ENCODE assay signal across 16 cellular contexts in the genomic region with DNA sequence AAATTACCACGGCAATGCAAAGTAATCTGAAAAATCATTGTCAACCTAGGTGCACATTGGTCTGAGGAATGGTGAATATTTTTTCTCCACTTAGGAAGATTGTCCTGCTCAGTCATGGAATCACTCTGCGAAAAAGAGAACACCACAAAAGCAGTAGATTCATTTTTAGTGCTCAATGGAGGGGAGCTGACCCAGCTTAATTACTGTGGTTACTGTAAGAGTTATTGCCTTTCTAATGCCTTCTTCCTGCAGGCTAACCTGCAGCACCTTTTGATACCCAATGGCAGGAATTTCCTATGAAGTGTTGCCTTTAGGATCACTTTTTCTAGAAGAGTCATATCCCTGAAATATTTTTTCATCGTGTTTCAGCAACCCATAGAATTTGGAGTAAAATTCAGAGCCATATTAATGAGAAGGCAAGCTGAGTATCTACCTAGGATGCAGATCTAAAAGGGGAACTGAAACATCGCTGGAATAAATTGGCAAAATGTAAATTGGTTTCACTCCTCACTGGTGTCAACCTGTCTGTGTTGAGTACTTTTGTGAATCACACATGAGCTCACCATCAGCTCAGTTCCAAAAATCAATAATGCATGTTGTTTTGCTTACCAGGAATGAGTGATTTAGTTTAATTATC.
DNase-seq lines count a peak whose midpoint lies in the region; ATAC-seq and TF ChIP-seq lines count a peak whose summit lies in the region.
"Had no signal": no experiment of that assay in that cellular context is flagged by ENCODE, and none has a peak within 500 bp of the region (broad histone marks: within the 10 kb centered on the region; RNA-seq: fewer than 3 reads in every experiment).

No MANE protein-coding gene starts in this region.

- no peak overlapping the region for H3K27ac Mint-ChIP-seq in activated B cell treated with CpG ODN at 0.5 μM for 24 hours
- H3K27ac Mint-ChIP-seq: activated CD4-positive, alpha-beta T cell treated with anti-CD3 and anti-CD28 coated beads, Interleukin-2, amount 10 ng/mL, durations not matched to agents 24 days and 14 days had no signal

- DNase-seq in activated B cell treated with CpG ODN at 0.5 μM for 24 hours (no peak), NCI-H1092 treated with DMSO at 0.1 percent for 48 hours (lab: John Stamatoyannopoulos, UW) (no peak), lower lobe of right lung (no peak)
- no peak for DNase-seq in activated naive CD4-positive, alpha-beta T cell (lab: John Stamatoyannopoulos, UW)
- DNase-seq in effector CD8-positive, alpha-beta T cell (lab: John Stamatoyannopoulos, UW) = no peak
- DNase-seq: activated CD4-positive, alpha-beta T cell treated with anti-CD3 and anti-CD28 coated beads, Interleukin-2, amount 10 ng/mL, durations not matched to agents 24 days and 14 days; brain microvascular endothelial cell; GF-D8; GOT3; mesenchymal stem cell; ovary; stimulated activated CD4-positive, alpha-beta T cell treated with anti-CD3 and anti-CD28 coated beads, Interleukin-15, amount 100 ng/mL, for 24 hours had no signal

- H3K27me3 ChIP-seq in lower lobe of right lung (ENCODE audit: low read depth) = no peaks in the 10 kb centered on the region
- H3K27me3 ChIP-seq: BLaER1, brain microvascular endothelial cell, ovary had no signal

- intact Hi-C loops in activated B cell treated with CpG ODN at 0.5 μM for 24 hours (cut with micrococcal nuclease) (loop anchor here (1.0 to 10.0 kb wide), 3 partner anchors 58 to 188 kb away; no protein-coding TSS in a partner anchor), lower lobe of right lung (cut with DNase I) (no loop called here)

- no peak overlapping the region for H3K4me3 Mint-ChIP-seq in activated B cell treated with CpG ODN at 0.5 μM for 24 hours
- H3K4me3 Mint-ChIP-seq: activated CD4-positive, alpha-beta T cell treated with anti-CD3 and anti-CD28 coated beads, Interleukin-2, amount 10 ng/mL, durations not matched to agents 24 days and 14 days had no signal

- H3K27ac ChIP-seq in lower lobe of right lung = no peak overlapping the region
- H3K27ac ChIP-seq: BLaER1, brain microvascular endothelial cell, ovary had no signal

- peaks cover 11% of the 10 kb centered on the region for H3K9me3 Mint-ChIP-seq in activated B cell treated with CpG ODN at 0.5 μM for 24 hours
- H3K9me3 Mint-ChIP-seq: activated CD4-positive, alpha-beta T cell treated with anti-CD3 and anti-CD28 coated beads, Interleukin-2, amount 10 ng/mL, durations not matched to agents 24 days and 14 days had no signal

- H3K36me3 ChIP-seq in lower lobe of right lung = no peaks in the 10 kb centered on the region
- H3K36me3 ChIP-seq: BLaER1, brain microvascular endothelial cell, ovary had no signal

- no peaks in the 10 kb centered on the region for H3K36me3 Mint-ChIP-seq in activated B cell treated with CpG ODN at 0.5 μM for 24 hours (ENCODE audit: low read depth)

- POLR2A ChIA-PET in activated B cell treated with CpG ODN at 0.5 μM for 24 hours (lab: Charles Lee) = interaction anchor here (0.7 to 1.2 kb wide), 3 partner anchors 59 to 81 kb away, joined by 3 to 4 read pairs (median 3); no protein-coding TSS in a partner anchor

- H3K27me3 Mint-ChIP-seq in activated B cell treated with CpG ODN at 0.5 μM for 24 hours = no peaks in the 10 kb centered on the region
- H3K27me3 Mint-ChIP-seq: activated CD4-positive, alpha-beta T cell treated with anti-CD3 and anti-CD28 coated beads, Interleukin-2, amount 10 ng/mL, durations not matched to agents 24 days and 14 days had no signal

- no peaks in the 10 kb centered on the region for H3K4me1 ChIP-seq in lower lobe of right lung

- peaks cover 30% of the 10 kb centered on the region for H3K4me1 Mint-ChIP-seq in activated B cell treated with CpG ODN at 0.5 μM for 24 hours
- H3K4me1 Mint-ChIP-seq: activated CD4-positive, alpha-beta T cell treated with anti-CD3 and anti-CD28 coated beads, Interleukin-2, amount 10 ng/mL, durations not matched to agents 24 days and 14 days had no signal

- ATAC-seq in GM18861 (IDR thresholded peaks at IDR 0.05; ENCODE audit: unreplicated experiment) (peak; percentile 81), GM21717 (IDR thresholded peaks at IDR 0.05; ENCODE audit: unreplicated experiment) (peak; percentile 88), HG03354 (IDR thresholded peaks at IDR 0.05; ENCODE audit: poor library complexity, severe bottlenecking, unreplicated experiment) (peak; percentile 83), activated B cell treated with CpG ODN at 0.5 μM for 24 hours (ENCODE audit: low read depth) (peak; percentile 90), lower lobe of right lung (no peak)

- CTCF ChIA-PET in activated B cell treated with CpG ODN at 0.5 μM for 24 hours (lab: Charles Lee) = interaction anchor here (0.6 kb wide), 1 partner anchor 772 kb away, joined by 3 read pairs; no protein-coding TSS in a partner anchor

- no peak overlapping the region for H3K4me3 ChIP-seq in lower lobe of right lung
- H3K4me3 ChIP-seq: BLaER1, ovary had no signal

- TF ChIP-seq CTCF in activated B cell treated with CpG ODN at 0.5 μM for 24 hours (IDR thresholded peaks at IDR 0.05) = no peak
- TF ChIP-seq CTCF in lower lobe of right lung (IDR thresholded peaks at IDR 0.05) = no peak

- H3K9me3 ChIP-seq in lower lobe of right lung = no peaks in the 10 kb centered on the region
- H3K9me3 ChIP-seq: BLaER1, ovary had no signal

Comparison
In these comparisons a context has a peak if more than half of its experiments do, and no peak if none do; other contexts are left out.
1. ATAC-seq: peak in GM18861 (single experiment), GM21717 (single experiment), HG03354 (single experiment) and activated B cell treated with CpG ODN at 0.5 μM for 24 hours (single experiment); none in lower lobe of right lung (0 of 2).